Comparison of ENCODE assay signal across 8 cellular contexts in the genomic region with DNA sequence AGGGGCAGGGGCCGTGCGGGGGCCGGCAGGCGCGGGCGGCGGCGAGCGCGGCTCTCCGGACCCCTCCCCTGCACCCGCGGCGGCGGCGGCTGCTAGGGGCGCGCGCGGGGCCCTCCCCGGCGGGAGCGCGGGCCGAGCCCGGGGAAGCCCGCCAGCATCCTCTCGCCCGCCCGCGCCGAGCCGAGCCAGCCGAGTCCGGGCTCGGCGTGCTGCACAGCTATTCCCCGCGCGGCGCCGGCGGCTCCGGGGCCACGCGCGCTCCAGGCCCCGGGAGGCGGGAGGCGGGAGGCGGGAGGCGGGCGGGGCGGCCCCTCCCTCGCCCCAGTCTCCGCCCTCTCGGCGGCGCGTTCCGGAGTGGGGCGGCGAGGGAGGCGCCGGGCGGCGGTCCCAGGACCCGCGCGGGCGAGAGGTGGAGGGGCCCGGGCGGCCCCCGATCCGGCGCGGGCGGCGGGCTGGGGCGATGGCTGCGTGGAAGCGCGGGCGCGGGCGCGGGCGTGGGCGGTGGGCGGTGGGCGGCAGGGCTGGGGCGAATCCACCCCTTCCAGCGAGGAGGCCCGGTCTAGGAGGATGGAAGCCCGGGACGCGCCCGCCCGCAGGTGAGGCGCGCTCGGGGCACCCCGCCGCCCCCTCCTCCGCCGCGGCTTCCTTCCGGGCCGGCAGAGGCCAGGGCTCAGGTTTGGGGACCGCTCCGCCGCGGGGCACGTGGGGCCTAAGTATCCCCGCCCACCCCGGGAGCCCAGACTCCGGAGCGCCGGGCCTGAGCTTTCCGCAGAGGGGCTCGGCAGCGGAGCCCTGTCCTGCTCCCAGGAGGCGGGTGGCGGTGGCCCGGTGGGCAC. TPM values are rescaled to one million over a fixed set of nuclear protein-coding genes. Genes with fewer than 3 reads are reported as not detected.
DNase-seq lines count a peak whose midpoint lies in the region; ATAC-seq and TF ChIP-seq lines count a peak whose summit lies in the region.

Gene ADCY3, minus strand, starts transcription at position 261 of the 836 bp plus-strand sequence. CDS start 1,250 bp downstream, outside the sequence.

- in situ Hi-C loops in T47D (cut with HindIII; ENCODE audit: low pct_unique_long_range_greater_than_20kb, low sequenced_read_pairs), result no loop called here

- BruUV-seq in Calu3 (replicated peaks; lab: Mats Ljungman, UMichigan), result no TSS peak

- peaks cover 9% of the 10 kb centered on the region; the same call in 1 of the 2 replicates for H3K4me1 ChIP-seq in HUES6 (ENCODE audit: control insufficient read depth, insufficient read depth, low read length)
- H3K4me1 ChIP-seq in iPS-20b (ENCODE audit: insufficient read depth, low read length), result 0 out of 2 replicates have a peak, but pooled peaks cover 3% of the 10 kb centered on the region

- CTCF ChIA-PET in Calu3 (lab: Charles Lee), result no interaction called here

- H3K9me3 ChIP-seq in HUES6 (ENCODE audit: control insufficient read depth, insufficient read depth, low read depth, low read length) (no peaks in the 10 kb centered on the region), iPS-20b (ENCODE audit: insufficient read depth, low read depth, low read length) (no peaks in the 10 kb centered on the region)

- H3K27me3 Mint-ChIP-seq in Calu3 (ENCODE audit: unreplicated experiment), result no peaks in the 10 kb centered on the region

- H3K9me3 Mint-ChIP-seq in Calu3 (ENCODE audit: low read depth, unreplicated experiment), result no peaks in the 10 kb centered on the region

- peak; percentile 38 for ATAC-seq in GM21360 (IDR thresholded peaks at IDR 0.05; ENCODE audit: unreplicated experiment)

- intact Hi-C loops in Calu3 (cut with micrococcal nuclease; ENCODE audit: unreplicated experiment), result no loop called here

- H3K27ac ChIP-seq in HUES6 (ENCODE audit: low read depth, low read length), result no peak within 1 kb of the TSS
- no peak within 1 kb of the TSS for H3K27ac ChIP-seq in iPS-20b (ENCODE audit: low read length)
- peak within 1 kb of the TSS; percentile 44 to 87 (median 74) for H3K27ac ChIP-seq in skin epidermis

- peaks cover 10% of the 10 kb centered on the region for H3K36me3 Mint-ChIP-seq in Calu3 (ENCODE audit: insufficient read depth, unreplicated experiment)

- H3K4me3 ChIP-seq in HUES6 (ENCODE audit: low read depth, low read length) (peak within 1 kb of the TSS; percentile 61), iPS-20b (ENCODE audit: low read length) (peak within 1 kb of the TSS; percentile 66), skin epidermis (peak within 1 kb of the TSS; percentile 36 to 70 (median 55))

- no peak for TF ChIP-seq CTCF in Calu3 (IDR thresholded peaks at IDR 0.05; ENCODE audit: unreplicated experiment)

- H3K9ac ChIP-seq in HUES6 (ENCODE audit: low read length) (peak within 1 kb of the TSS; percentile 9), iPS-20b (ENCODE audit: low read depth, low read length) (peak within 1 kb of the TSS; percentile 14; the same call in 1 of the 2 replicates)

- peaks cover 9% of the 10 kb centered on the region; the same call in 1 of the 2 replicates for H3K36me3 ChIP-seq in HUES6 (ENCODE audit: control insufficient read depth, insufficient read depth, low read length)
- H3K36me3 ChIP-seq in iPS-20b (ENCODE audit: insufficient read depth, low read depth, low read length), result peaks cover 4% of the 10 kb centered on the region; the same call in 1 of the 2 replicates

- H3K27me3 ChIP-seq in HUES6 (ENCODE audit: control insufficient read depth, insufficient read depth, low read length), result peaks cover 11% of the 10 kb centered on the region; the same call in 1 of the 2 replicates
- H3K27me3 ChIP-seq in iPS-20b (ENCODE audit: insufficient read depth, low read length), result peaks cover 16% of the 10 kb centered on the region

- DNase-seq in Calu3 (peak; percentile 55), UCSD-AML1 (lab: John Stamatoyannopoulos, UW; ENCODE audit: unreplicated experiment) (peak; percentile 46), T47D (ENCODE audit: low read depth in 1 of 2, low spot score in 1 of 2) (peak; percentile 57 to 74), AML-193 (lab: John Stamatoyannopoulos, UW) (no peak)

- peaks cover 16% of the 10 kb centered on the region for H3K4me1 Mint-ChIP-seq in Calu3 (ENCODE audit: low read depth, unreplicated experiment)

- H3K27ac Mint-ChIP-seq in Calu3 (ENCODE audit: unreplicated experiment), result no peak within 1 kb of the TSS

- peak within 1 kb of the TSS; percentile 74 for H3K4me3 Mint-ChIP-seq in Calu3 (ENCODE audit: low read depth, unreplicated experiment)

RNA-seq across cellular contexts. Expression of gene ADCY3, which starts in this region (rescaled TPM):
- total RNA-seq in Calu3 (2022), result 57.6 and 63.7 TPM in 2 replicates

Comparison
In these comparisons a context has a peak if more than half of its experiments do, and no peak if none do; other contexts are left out.
1. DNase-seq: peak in Calu3 (single experiment), UCSD-AML1 (single experiment) and T47D (2 of 2); none in AML-193 (0 of 2).
2. H3K27ac ChIP-seq: peak in skin epidermis (21 of 21); none in HUES6 (single experiment) and iPS-20b (single experiment).
3. Peak in every context shown above with its lines, with median percentiles within 50 percentile points of each other: H3K4me3 ChIP-seq.